In the genomic region with DNA sequence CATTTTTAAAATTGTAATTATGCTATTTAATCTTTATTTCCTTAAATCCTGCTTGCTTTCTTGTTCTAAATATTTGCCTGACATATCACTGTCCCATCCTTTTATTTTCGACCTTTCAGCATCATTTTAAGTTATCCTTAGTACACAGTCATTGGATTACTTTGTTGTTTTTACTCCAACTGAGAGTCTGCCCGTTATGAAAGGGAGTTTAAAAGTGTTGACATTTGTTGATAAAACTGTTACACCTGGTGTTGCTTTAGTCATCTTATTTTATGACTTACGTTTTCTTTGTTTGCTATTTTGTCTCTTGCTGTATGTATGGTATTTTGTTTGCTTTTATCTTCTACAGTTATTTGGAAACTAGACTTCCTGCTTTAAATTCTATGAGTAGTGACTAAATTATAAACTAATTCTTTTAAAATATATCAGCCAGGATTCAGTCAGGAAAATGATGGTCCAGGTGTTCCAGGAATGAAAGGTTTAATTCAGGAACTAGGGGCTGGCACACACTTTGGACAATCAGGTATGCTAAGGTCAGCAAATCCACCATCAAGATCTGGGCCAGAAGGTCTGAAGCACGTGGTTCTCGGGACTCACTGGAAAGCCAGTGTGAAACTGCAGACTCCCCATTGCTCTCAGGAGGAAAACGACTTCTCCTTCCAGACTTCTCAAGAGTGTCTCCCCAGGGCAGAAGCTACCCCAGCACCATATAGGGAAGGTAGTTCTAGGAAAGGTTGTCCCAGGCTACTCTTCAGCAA, we compare ENCODE assay signal across 11 cellular contexts.
"Had no signal": no experiment of that assay in that cellular context is flagged by ENCODE, and none has a peak within 500 bp of the region (broad histone marks: within the 10 kb centered on the region; RNA-seq: fewer than 3 reads in every experiment).

No MANE protein-coding gene starts in this region.

- H3K4me3 ChIP-seq: ascending aorta, heart right ventricle, left ventricle myocardium inferior, upper lobe of right lung had no signal

- ATAC-seq: activated naive CD8-positive, alpha-beta T cell treated with anti-CD3 and anti-CD28 coated beads, Interleukin-2, amount 50 U/mL, for 24 hours; heart right ventricle; upper lobe of right lung had no signal

- H3K27ac ChIP-seq: ascending aorta, heart right ventricle, left ventricle myocardium inferior, upper lobe of right lung had no signal

- H3K36me3 ChIP-seq: ascending aorta, heart right ventricle, left ventricle myocardium inferior, upper lobe of right lung had no signal

- H3K4me1 ChIP-seq: ascending aorta, heart right ventricle, left ventricle myocardium inferior, upper lobe of right lung had no signal

- H3K27me3 ChIP-seq: ascending aorta, upper lobe of right lung had no signal

- H3K9me3 ChIP-seq: left ventricle myocardium inferior, upper lobe of right lung had no signal

- DNase-seq: activated B cell treated with CpG ODN at 0.5 μM for 24 hours; activated CD4-positive, alpha-beta T cell treated with anti-CD3 and anti-CD28 coated beads, Interleukin-2, amount 10 ng/mL, durations not matched to agents 7 days and 5 days; activated CD8-positive, alpha-beta memory T cell treated with anti-CD3 and anti-CD28 coated beads for 24 hours; activated naive CD4-positive, alpha-beta T cell treated with Interleukin-2 at 50 U/mL for 16 hours; activated naive CD8-positive, alpha-beta T cell treated with anti-CD3 and anti-CD28 coated beads, Interleukin-2, amount 50 U/mL, for 24 hours; heart right ventricle; left ventricle myocardium inferior; stimulated activated CD4-positive, alpha-beta T cell treated with anti-CD3 and anti-CD28 coated beads, Interleukin-4, amount 100 ng/mL, for 1 hour; stimulated activated CD8-positive, alpha-beta memory T cell treated with anti-CD3 and anti-CD28 coated beads, Interleukin-4, amount 100 ng/mL, for 48 hours; upper lobe of right lung had no signal
